In the genomic region with DNA sequence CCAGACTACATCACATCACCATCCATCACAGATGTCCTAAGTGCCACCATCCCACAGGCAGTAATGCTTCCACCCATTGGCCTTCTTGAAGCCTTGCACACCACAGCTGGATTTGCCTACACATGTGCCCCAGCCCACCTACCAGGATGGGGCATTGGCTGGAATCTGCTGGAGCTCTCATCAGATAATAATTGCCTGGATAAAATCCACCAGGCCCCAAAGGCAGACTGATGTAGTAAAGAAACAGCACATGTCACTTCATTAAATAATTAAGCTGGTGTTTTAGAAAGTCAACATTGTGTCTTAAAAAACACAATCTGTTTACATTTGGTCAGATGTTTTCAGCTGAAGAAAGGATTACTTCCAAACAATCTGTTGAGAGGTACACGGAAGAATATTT, we compare ENCODE assay signal across 25 cellular contexts.
"Had no signal": no experiment of that assay in that cellular context is flagged by ENCODE, and none has a peak within 500 bp of the region (broad histone marks: within the 10 kb centered on the region; RNA-seq: fewer than 3 reads in every experiment).

No MANE protein-coding gene starts in this region.

- H3K4me2 ChIP-seq: KMS-11 had no signal

- H3K27me3 ChIP-seq: ascending aorta, body of pancreas, cardiac muscle cell, MG63, SJSA1 had no signal

- H3K9me3 ChIP-seq: ascending aorta, body of pancreas, MG63, SJSA1 had no signal

- H3K4me1 ChIP-seq: body of pancreas, SJSA1 had no signal

- H3K9ac ChIP-seq: KMS-11 had no signal

- H3K4me1 Mint-ChIP-seq: activated CD4-positive, alpha-beta T cell treated with anti-CD3 and anti-CD28 coated beads, Interleukin-2, amount 10 ng/mL, durations not matched to agents 7 days and 5 days; activated naive CD8-positive, alpha-beta T cell treated with anti-CD3 and anti-CD28 coated beads, Interleukin-2, amount 50 U/mL, for 24 hours; T-helper 17 cell had no signal

- H3K4me3 ChIP-seq: ascending aorta, body of pancreas, cardiac muscle cell, MG63, SJSA1 had no signal

- H3K4me3 Mint-ChIP-seq: activated CD4-positive, alpha-beta memory T cell treated with anti-CD3 and anti-CD28 coated beads for 36 hours; activated CD4-positive, alpha-beta T cell treated with anti-CD3 and anti-CD28 coated beads, Interleukin-2, amount 10 ng/mL, durations not matched to agents 7 days and 5 days; activated naive CD8-positive, alpha-beta T cell treated with anti-CD3 and anti-CD28 coated beads, Interleukin-2, amount 50 U/mL, for 24 hours; activated T-cell treated with anti-CD3 and anti-CD28 coated beads, Interleukin-2, amount 50 U/mL, for 4 hours; T-helper 17 cell had no signal

- H3K27ac ChIP-seq: ascending aorta, body of pancreas, cardiac muscle cell, KMS-11, SJSA1 had no signal

- H3K9me3 Mint-ChIP-seq: activated CD4-positive, alpha-beta memory T cell treated with anti-CD3 and anti-CD28 coated beads for 36 hours; activated CD4-positive, alpha-beta T cell treated with anti-CD3 and anti-CD28 coated beads, Interleukin-2, amount 10 ng/mL, durations not matched to agents 7 days and 5 days; activated naive CD4-positive, alpha-beta T cell treated with anti-CD3 and anti-CD28 coated beads, Interleukin-2, amount 50 U/mL, for 72 hours; activated naive CD8-positive, alpha-beta T cell treated with anti-CD3 and anti-CD28 coated beads, Interleukin-2, amount 50 U/mL, for 24 hours; activated T-cell treated with anti-CD3 and anti-CD28 coated beads, Interleukin-2, amount 50 U/mL, for 4 hours had no signal

- H3K36me3 ChIP-seq: ascending aorta, cardiac muscle cell, MG63, SJSA1 had no signal

- H3K27ac Mint-ChIP-seq: activated CD4-positive, alpha-beta memory T cell treated with anti-CD3 and anti-CD28 coated beads for 36 hours; activated CD4-positive, alpha-beta T cell treated with anti-CD3 and anti-CD28 coated beads, Interleukin-2, amount 10 ng/mL, durations not matched to agents 7 days and 5 days; activated naive CD4-positive, alpha-beta T cell treated with anti-CD3 and anti-CD28 coated beads, Interleukin-2, amount 50 U/mL, for 72 hours; activated naive CD8-positive, alpha-beta T cell treated with anti-CD3 and anti-CD28 coated beads, Interleukin-2, amount 50 U/mL, for 24 hours; T-helper 17 cell had no signal

- H3K36me3 Mint-ChIP-seq: activated CD4-positive, alpha-beta memory T cell treated with anti-CD3 and anti-CD28 coated beads for 36 hours; activated naive CD4-positive, alpha-beta T cell treated with anti-CD3 and anti-CD28 coated beads, Interleukin-2, amount 50 U/mL, for 72 hours had no signal

- DNase-seq: activated CD4-positive, alpha-beta memory T cell treated with anti-CD3 and anti-CD28 coated beads for 36 hours; activated CD4-positive, alpha-beta T cell treated with anti-CD3 and anti-CD28 coated beads, Interleukin-2, amount 10 ng/mL, durations not matched to agents 7 days and 5 days; activated CD4-positive, CD25-positive, alpha-beta regulatory T cell; activated CD8-positive, alpha-beta memory T cell treated with anti-CD3 and anti-CD28 coated beads for 24 hours; activated effector memory CD4-positive, alpha-beta T cell treated with anti-CD3 and anti-CD28 coated beads, Interleukin-2, amount 50 U/mL, for 16 hours; activated naive CD4-positive, alpha-beta T cell treated with Interleukin-2 at 50 U/mL for 16 hours; activated naive CD8-positive, alpha-beta T cell treated with anti-CD3 and anti-CD28 coated beads, Interleukin-2, amount 50 U/mL, for 24 hours; activated T-cell treated with anti-CD3 and anti-CD28 coated beads, Interleukin-2, amount 50 U/mL, for 4 hours; amniotic stem cell; body of pancreas; MG63; NCI-H1105 treated with DMSO at 0.1 percent for 48 hours; NCI-H1436 treated with DMSO at 0.1 percent for 48 hours; NCI-H187; NCI-H2081; NCI-H510A treated with DMSO at 0.1 percent for 48 hours; NCI-H69; SHP77; T-helper 17 cell; T-helper 9 cell had no signal

- H3K27me3 Mint-ChIP-seq: activated CD4-positive, alpha-beta memory T cell treated with anti-CD3 and anti-CD28 coated beads for 36 hours; activated CD4-positive, alpha-beta T cell treated with anti-CD3 and anti-CD28 coated beads, Interleukin-2, amount 10 ng/mL, durations not matched to agents 7 days and 5 days; activated naive CD8-positive, alpha-beta T cell treated with anti-CD3 and anti-CD28 coated beads, Interleukin-2, amount 50 U/mL, for 24 hours had no signal

- ATAC-seq: activated naive CD4-positive, alpha-beta T cell treated with anti-CD3 and anti-CD28 coated beads, Interleukin-2, amount 50 U/mL, for 72 hours; activated naive CD8-positive, alpha-beta T cell treated with anti-CD3 and anti-CD28 coated beads, Interleukin-2, amount 50 U/mL, for 24 hours; activated T-cell treated with anti-CD3 and anti-CD28 coated beads, Interleukin-2, amount 50 U/mL, for 4 hours; body of pancreas; T-helper 17 cell had no signal
